ENCODE assay signal across 18 cellular contexts in the genomic region with DNA sequence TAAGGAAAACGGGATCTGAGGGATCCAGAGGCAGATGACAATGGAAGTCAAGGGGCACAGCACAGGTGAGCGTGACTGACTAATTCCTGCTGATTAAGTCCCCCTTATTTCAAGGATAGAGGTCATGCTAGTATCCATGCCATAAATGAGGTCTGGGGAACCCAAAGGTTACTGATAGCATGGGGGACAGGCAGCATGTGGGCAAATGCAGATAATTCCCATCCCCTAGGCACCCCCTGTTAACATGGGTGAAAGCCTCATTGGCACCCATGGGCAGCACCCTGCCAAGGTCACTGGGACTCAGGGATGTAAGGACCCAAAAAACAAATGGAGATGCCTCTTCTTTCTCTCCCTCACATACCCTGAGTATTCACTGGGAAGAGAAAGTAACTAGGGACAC.
A peak's percentile ranks its signal among the peaks of the same experiment; 100 is the strongest.
DNase-seq lines count a peak whose midpoint lies in the region; ATAC-seq and TF ChIP-seq lines count a peak whose summit lies in the region.
"Had no signal": no experiment of that assay in that cellular context is flagged by ENCODE, and none has a peak within 500 bp of the region (broad histone marks: within the 10 kb centered on the region; RNA-seq: fewer than 3 reads in every experiment).

No MANE protein-coding gene starts in this region.

- 87 to 98% methylated on average over 2 of the region's 2 CpGs for WGBS in lung, 2 donors

- no peak for TF ChIP-seq POLR2A in vagina (IDR thresholded peaks at IDR 0.05)

- H3K27ac ChIP-seq in WERI-Rb-1 (peak overlapping the region; percentile 56), lung (ENCODE audit: low read depth in 1 of 2, low read length in 1 of 2) (no peak overlapping the region), vagina (no peak overlapping the region)
- H3K27ac ChIP-seq: A549, GM23248 had no signal

- DNase-seq in WERI-Rb-1 = no peak
- peak; percentile 20 for DNase-seq in lung (ENCODE audit: low spot score)
- peak; percentile 63 for DNase-seq in osteocyte (ENCODE audit: extremely low spot score, unreplicated experiment)
- DNase-seq in vagina (ENCODE audit: extremely low spot score in 2 of 2) = peak; percentile 47 to 85
- no peak for DNase-seq in NCI-H1105 (lab: John Stamatoyannopoulos, UW)
- no peak for DNase-seq in NCI-H187 (lab: John Stamatoyannopoulos, UW)
- DNase-seq in NCI-H526 treated with DMSO at 0.1 percent for 48 hours (lab: John Stamatoyannopoulos, UW) = no peak
- DNase-seq: 8988T; ACHN; C1 segment of cervical spinal cord; Calu3; CD4-positive, alpha-beta memory T cell; COR-L47; DND-41; GM23248; H7; HCEC 1CT had no signal

- no peaks in the 10 kb centered on the region for H3K36me3 Mint-ChIP-seq in osteocyte (ENCODE audit: unreplicated experiment)

- intact Hi-C loops in vagina (cut with DNase I) = no loop called here

- H3K36me3 ChIP-seq in WERI-Rb-1 (no peaks in the 10 kb centered on the region), lung (ENCODE audit: control insufficient read depth in 2 of 2, insufficient read depth in 2 of 2, low read length in 2 of 2) (no peaks in the 10 kb centered on the region), vagina (no peaks in the 10 kb centered on the region)

- no peaks in the 10 kb centered on the region for H3K27me3 Mint-ChIP-seq in osteocyte (ENCODE audit: unreplicated experiment)

- TF ChIP-seq CTCF in WERI-Rb-1 (IDR thresholded peaks at IDR 0.05; ENCODE audit: low read depth, low read length) = no peak
- no peak for TF ChIP-seq CTCF in lung (IDR thresholded peaks at IDR 0.05; ENCODE audit: control extremely low read depth, extremely low read depth)
- no peak for TF ChIP-seq CTCF in osteocyte (IDR thresholded peaks at IDR 0.05)
- no peak for TF ChIP-seq CTCF in vagina (IDR thresholded peaks at IDR 0.05)

- ATAC-seq in lung (ENCODE audit: insufficient read depth, low FRiP score) = no peak
- ATAC-seq: A549 had no signal

- H3K4me3 ChIP-seq in WERI-Rb-1 (ENCODE audit: low read depth, low read length) (no peak overlapping the region), lung (no peak overlapping the region), vagina (no peak overlapping the region)
- H3K4me3 ChIP-seq: A549, GM23248 had no signal

- H3K27ac Mint-ChIP-seq in osteocyte (ENCODE audit: unreplicated experiment) = no peak overlapping the region
- H3K27ac Mint-ChIP-seq: CD4-positive, alpha-beta memory T cell had no signal

- no peak overlapping the region for H3K4me3 Mint-ChIP-seq in osteocyte (ENCODE audit: unreplicated experiment)
- H3K4me3 Mint-ChIP-seq: CD4-positive, alpha-beta memory T cell had no signal

- no peaks in the 10 kb centered on the region for H3K4me1 ChIP-seq in lung (ENCODE audit: control insufficient read depth in 2 of 2, insufficient read depth in 2 of 2, low read length in 2 of 2)
- H3K4me1 ChIP-seq in vagina = no peaks in the 10 kb centered on the region
- H3K4me1 ChIP-seq: A549 had no signal

- H3K4me1 Mint-ChIP-seq in osteocyte (ENCODE audit: unreplicated experiment) = no peaks in the 10 kb centered on the region

- no peaks in the 10 kb centered on the region for H3K27me3 ChIP-seq in WERI-Rb-1 (ENCODE audit: insufficient read depth, low read depth, severe bottlenecking)
- no peaks in the 10 kb centered on the region for H3K27me3 ChIP-seq in lung (ENCODE audit: control insufficient read depth, insufficient read depth)
- H3K27me3 ChIP-seq in vagina = no peaks in the 10 kb centered on the region

- H3K9me3 Mint-ChIP-seq in osteocyte (ENCODE audit: unreplicated experiment) = peaks cover 35% of the 10 kb centered on the region

- peaks cover 24% of the 10 kb centered on the region for H3K9me3 ChIP-seq in WERI-Rb-1 (ENCODE audit: severe bottlenecking)
- H3K9me3 ChIP-seq in lung (ENCODE audit: control insufficient read depth in 2 of 2, insufficient read depth in 1 of 2, low read length in 1 of 2) = peaks cover 0 to 15% of the 10 kb centered on the region in 2 donors
- no peaks in the 10 kb centered on the region for H3K9me3 ChIP-seq in vagina
- H3K9me3 ChIP-seq: A549 had no signal

Comparison
In these comparisons a context has a peak if more than half of its experiments do, and no peak if none do; other contexts are left out.
1. DNase-seq: peak in lung (single experiment), osteocyte (single experiment) and vagina (2 of 2); none in WERI-Rb-1 (single experiment), NCI-H1105 (single experiment), NCI-H187 (0 of 2) and NCI-H526 treated with DMSO at 0.1 percent for 48 hours (single experiment).